27 cellular contexts compared by ENCODE assay signal in genomic region chr4:172412851-172413250, GRCh38.
"Had no signal": no experiment of that assay in that cellular context is flagged by ENCODE, and none has a peak within 500 bp of the region (broad histone marks: within the 10 kb centered on the region; RNA-seq: fewer than 3 reads in every experiment).

No MANE protein-coding gene starts in this region.

- DNase-seq: activated CD4-positive, alpha-beta T cell treated with anti-CD3 and anti-CD28 coated beads for 36 hours; activated CD8-positive, alpha-beta memory T cell treated with anti-CD3 and anti-CD28 coated beads, Interleukin-2, amount 50 U/mL, for 4 hours; activated CD8-positive, alpha-beta T cell treated with anti-CD3 and anti-CD28 coated beads for 36 hours; activated naive CD4-positive, alpha-beta T cell treated with anti-CD3 and anti-CD28 coated beads, Interleukin-2, amount 50 U/mL, for 16 hours; activated naive CD8-positive, alpha-beta T cell treated with anti-CD3 and anti-CD28 coated beads, Interleukin-2, amount 10 ng/mL, durations not matched to agents 7 days and 5 days; activated T-cell treated with anti-CD3 and anti-CD28 coated beads, Interleukin-2, amount 50 U/mL, for 72 hours; adrenal gland; central memory CD4-positive, alpha-beta T cell; IMR-90; KBM-7; MG63; MV-4-11; NCI-H1092 treated with DMSO at 0.1 percent for 48 hours; NCI-H1417 treated with DMSO at 0.1 percent for 48 hours; NCI-H1694; NCI-H2029; NCI-H2107; NCI-H2171 treated with DMSO at 0.1 percent for 48 hours; NCI-H345; NCI-H510A; NCI-H526 treated with DMSO at 0.1 percent for 48 hours; RPMI8226; T-helper 2 cell; T1000; WERI-Rb-1 had no signal

- H3K27ac Mint-ChIP-seq: activated CD4-positive, alpha-beta T cell treated with anti-CD3 and anti-CD28 coated beads for 36 hours; activated CD8-positive, alpha-beta T cell treated with anti-CD3 and anti-CD28 coated beads for 36 hours; activated naive CD8-positive, alpha-beta T cell treated with anti-CD3 and anti-CD28 coated beads, Interleukin-2, amount 10 ng/mL, durations not matched to agents 7 days and 5 days; activated T-cell treated with anti-CD3 and anti-CD28 coated beads, Interleukin-2, amount 50 U/mL, for 72 hours had no signal

- ATAC-seq: activated CD4-positive, alpha-beta T cell treated with anti-CD3 and anti-CD28 coated beads for 36 hours; activated CD8-positive, alpha-beta T cell treated with anti-CD3 and anti-CD28 coated beads for 36 hours; activated T-cell treated with anti-CD3 and anti-CD28 coated beads, Interleukin-2, amount 50 U/mL, for 72 hours; Panc1; Right ventricle myocardium inferior had no signal

- H3K27ac ChIP-seq: adrenal gland, WERI-Rb-1 had no signal

- H3K4me3 Mint-ChIP-seq: activated CD4-positive, alpha-beta T cell treated with anti-CD3 and anti-CD28 coated beads for 36 hours; activated CD8-positive, alpha-beta T cell treated with anti-CD3 and anti-CD28 coated beads for 36 hours; activated naive CD8-positive, alpha-beta T cell treated with anti-CD3 and anti-CD28 coated beads, Interleukin-2, amount 10 ng/mL, durations not matched to agents 7 days and 5 days; activated T-cell treated with anti-CD3 and anti-CD28 coated beads, Interleukin-2, amount 50 U/mL, for 72 hours had no signal

- H3K9me3 ChIP-seq: adrenal gland, MG63 had no signal

- H3K9me3 Mint-ChIP-seq: activated naive CD8-positive, alpha-beta T cell treated with anti-CD3 and anti-CD28 coated beads, Interleukin-2, amount 10 ng/mL, durations not matched to agents 7 days and 5 days had no signal

- H3K4me3 ChIP-seq: adrenal gland, MG63 had no signal

- H3K36me3 ChIP-seq: adrenal gland, MG63, WERI-Rb-1 had no signal

- H3K4me1 Mint-ChIP-seq: activated CD4-positive, alpha-beta T cell treated with anti-CD3 and anti-CD28 coated beads for 36 hours; activated naive CD8-positive, alpha-beta T cell treated with anti-CD3 and anti-CD28 coated beads, Interleukin-2, amount 10 ng/mL, durations not matched to agents 7 days and 5 days had no signal

- H3K4me1 ChIP-seq: adrenal gland had no signal

- H3K27me3 ChIP-seq: adrenal gland, MG63 had no signal

- H3K27me3 Mint-ChIP-seq: activated CD4-positive, alpha-beta T cell treated with anti-CD3 and anti-CD28 coated beads for 36 hours; activated CD8-positive, alpha-beta T cell treated with anti-CD3 and anti-CD28 coated beads for 36 hours; activated naive CD8-positive, alpha-beta T cell treated with anti-CD3 and anti-CD28 coated beads, Interleukin-2, amount 10 ng/mL, durations not matched to agents 7 days and 5 days had no signal

- H3K36me3 Mint-ChIP-seq: activated naive CD8-positive, alpha-beta T cell treated with anti-CD3 and anti-CD28 coated beads, Interleukin-2, amount 10 ng/mL, durations not matched to agents 7 days and 5 days had no signal
